In genomic region chr14:67738740-67739504, GRCh38 we compare ENCODE assay signal across 10 cellular contexts. TPM values are rescaled to one million over a fixed set of nuclear protein-coding genes. Genes with fewer than 3 reads are reported as not detected.
A peak's percentile ranks its signal among the peaks of the same experiment; 100 is the strongest.
DNase-seq lines count a peak whose midpoint lies in the region; TF ChIP-seq lines count a peak whose summit lies in the region.
"Had no signal": no experiment of that assay in that cellular context is flagged by ENCODE, and none has a peak within 500 bp of the region (broad histone marks: within the 10 kb centered on the region; RNA-seq: fewer than 3 reads in every experiment).

No MANE protein-coding gene starts in this region.

- WGBS in SK-N-SH (ENCODE audit: low lambda C conversion rate) = 36% methylated on average over 12 of the region's 12 CpGs
- WGBS in thyroid gland, 2 donors = 79 to 81% methylated on average over 12 of the region's 12 CpGs

- H3K36me3 ChIP-seq in SK-N-SH (replicated peaks in 1 of 2; ENCODE audit: control insufficient read depth in 1 of 2, insufficient read depth in 2 of 2, low read length in 1 of 2) (no peaks in the 10 kb centered on the region), thyroid gland (no peaks in the 10 kb centered on the region)
- H3K36me3 ChIP-seq: upper lobe of left lung had no signal

- CTCF ChIA-PET in SK-N-SH (lab: Yijun Ruan, JAX) = interaction anchor here (1.0 to 1.3 kb wide), 2 partner anchors 10 to 212 kb away, joined by 4 to 5 read pairs; no protein-coding TSS in a partner anchor

- no peaks in the 10 kb centered on the region for H3K79me2 ChIP-seq in SK-N-SH (ENCODE audit: insufficient read depth)

- no peak overlapping the region for H3K27ac Mint-ChIP-seq in activated T-helper 2 cell treated with anti-CD3 and anti-CD28 coated beads, Interferon-gamma antibody, Interleukin-2, Interleukin-4, amounts not matched to agents 10 μg/mL and 5 μg/mL and 100 μg/mL, durations not matched to agents 14 hours and 24 hours and 36 hours

- no peak for TF ChIP-seq POLR2A in thyroid gland (IDR thresholded peaks at IDR 0.05)

- no peak overlapping the region for H3K9ac ChIP-seq in SK-N-SH

- no peaks in the 10 kb centered on the region; a peak in 1 of 4 replicates for H3K4me1 ChIP-seq in SK-N-SH (ENCODE audit: control insufficient read depth in 1 of 2, insufficient read depth in 2 of 2, low read depth in 1 of 2, low read length in 1 of 2)
- peaks cover 3 to 7% of the 10 kb centered on the region in 2 donors for H3K4me1 ChIP-seq in thyroid gland

- H3K36me3 Mint-ChIP-seq in activated T-helper 2 cell treated with anti-CD3 and anti-CD28 coated beads, Interferon-gamma antibody, Interleukin-2, Interleukin-4, amounts not matched to agents 10 μg/mL and 5 μg/mL and 100 μg/mL, durations not matched to agents 14 hours and 24 hours and 36 hours (ENCODE audit: low read depth) = no peaks in the 10 kb centered on the region

- H3K27ac ChIP-seq in SK-N-SH (ENCODE audit: low read depth in 2 of 2, low read length in 1 of 2) = 0 out of 4 replicates have a peak overlapping the region, but pooled peaks of 1 of the 2 experiments have one; percentile 13
- no peak overlapping the region for H3K27ac ChIP-seq in thyroid gland
- H3K27ac ChIP-seq in substantia nigra (ENCODE audit: low read depth, low read length, poor library complexity, severe bottlenecking) = no peak overlapping the region
- H3K27ac ChIP-seq: upper lobe of left lung had no signal

- no peak overlapping the region for H2AFZ ChIP-seq in SK-N-SH (ENCODE audit: low read depth)

- TF ChIP-seq EP300 in SK-N-SH (IDR thresholded peaks at IDR 0.05; ENCODE audit: borderline replicate concordance in 1 of 2, low read depth in 1 of 2, low read length in 1 of 2) = no peak

- no peaks in the 10 kb centered on the region for H3F3A ChIP-seq in SK-N-SH (replicated peaks; ENCODE audit: insufficient read depth)

- no peak for TF ChIP-seq RAD21 in SK-N-SH (IDR thresholded peaks at IDR 0.05; ENCODE audit: low read length)

- no peaks in the 10 kb centered on the region for H3K9me3 ChIP-seq in SK-N-SH
- H3K9me3 ChIP-seq in thyroid gland = no peaks in the 10 kb centered on the region
- H3K9me3 ChIP-seq: upper lobe of left lung had no signal

- DNase-seq in SIG-M5 treated with dmso at 0.1 percent for 504 hours (lab: John Stamatoyannopoulos, UW; ENCODE audit: unreplicated experiment) (peak; percentile 37), SIG-M5 (lab: John Stamatoyannopoulos, UW) (no peak), SK-N-SH (no peak), head of caudate nucleus (peak; percentile 20 to 88 (median 60)), thyroid gland (peak; percentile 13 to 17), posterior cingulate gyrus (no peak), substantia nigra (lab: John Stamatoyannopoulos, UW) (no peak)
- no peak for DNase-seq in activated T-helper 2 cell treated with anti-CD3 and anti-CD28 coated beads, Interferon-gamma antibody, Interleukin-2, Interleukin-4, amounts not matched to agents 10 μg/mL and 5 μg/mL and 100 μg/mL, durations not matched to agents 14 hours and 24 hours and 36 hours (ENCODE audit: low spot score)
- DNase-seq: DMS79 treated with DMSO at 0.1 percent for 48 hours had no signal

- no peak overlapping the region for H3K4me2 ChIP-seq in SK-N-SH

- H3K4me3 ChIP-seq in SK-N-SH (ENCODE audit: low read depth in 2 of 2, low read length in 1 of 2) (no peak overlapping the region), thyroid gland (replicated peaks in 1 of 3) (no peak overlapping the region)
- H3K4me3 ChIP-seq: upper lobe of left lung had no signal

- H3K27me3 Mint-ChIP-seq in activated T-helper 2 cell treated with anti-CD3 and anti-CD28 coated beads, Interferon-gamma antibody, Interleukin-2, Interleukin-4, amounts not matched to agents 10 μg/mL and 5 μg/mL and 100 μg/mL, durations not matched to agents 14 hours and 24 hours and 36 hours (ENCODE audit: low read depth) = peaks cover 4% of the 10 kb centered on the region

- H4K20me1 ChIP-seq in SK-N-SH (ENCODE audit: insufficient read depth) = no peaks in the 10 kb centered on the region

- H3K4me3 Mint-ChIP-seq in activated T-helper 2 cell treated with anti-CD3 and anti-CD28 coated beads, Interferon-gamma antibody, Interleukin-2, Interleukin-4, amounts not matched to agents 10 μg/mL and 5 μg/mL and 100 μg/mL, durations not matched to agents 14 hours and 24 hours and 36 hours (ENCODE audit: low read depth) = no peak overlapping the region

- no peaks in the 10 kb centered on the region for H3K9me2 ChIP-seq in SK-N-SH

- no peaks in the 10 kb centered on the region for H3K9me3 Mint-ChIP-seq in activated T-helper 2 cell treated with anti-CD3 and anti-CD28 coated beads, Interferon-gamma antibody, Interleukin-2, Interleukin-4, amounts not matched to agents 10 μg/mL and 5 μg/mL and 100 μg/mL, durations not matched to agents 14 hours and 24 hours and 36 hours

- POLR2A ChIA-PET in SK-N-SH (lab: Yijun Ruan, JAX) = no interaction called here

- H3K27me3 ChIP-seq in SK-N-SH (ENCODE audit: insufficient read depth) = no peaks in the 10 kb centered on the region
- no peaks in the 10 kb centered on the region for H3K27me3 ChIP-seq in thyroid gland
- H3K27me3 ChIP-seq: upper lobe of left lung had no signal

- intact Hi-C loops in head of caudate nucleus (cut with DNase I) (no loop called here), thyroid gland (cut with DNase I) (no loop called here), posterior cingulate gyrus (cut with DNase I) (no loop called here)
- intact Hi-C loops in activated T-helper 2 cell treated with anti-CD3 and anti-CD28 coated beads, Interferon-gamma antibody, Interleukin-2, Interleukin-4, amounts not matched to agents 10 μg/mL and 5 μg/mL and 100 μg/mL, durations not matched to agents 14 hours and 24 hours and 36 hours (cut with micrococcal nuclease) = no loop called here

- TF ChIP-seq CTCF in SK-N-SH (IDR thresholded peaks at IDR 0.05) (no peak), thyroid gland (IDR thresholded peaks at IDR 0.05) (no peak)

- no peaks in the 10 kb centered on the region for H3K4me1 Mint-ChIP-seq in activated T-helper 2 cell treated with anti-CD3 and anti-CD28 coated beads, Interferon-gamma antibody, Interleukin-2, Interleukin-4, amounts not matched to agents 10 μg/mL and 5 μg/mL and 100 μg/mL, durations not matched to agents 14 hours and 24 hours and 36 hours (ENCODE audit: low read depth)

TF ChIP-seq in SK-N-SH, 30 proteins besides CTCF, POLR2A, EP300 and RAD21 (continues in another document):
- TF ChIP-seq YY1 (IDR thresholded peaks at IDR 0.05; ENCODE audit: low read depth) (no peak), RCOR1 (IDR thresholded peaks at IDR 0.05; ENCODE audit: low read length) (no peak), TAF1 (IDR thresholded peaks at IDR 0.05; ENCODE audit: borderline replicate concordance, low read depth, low read length) (no peak), MEF2A (IDR thresholded peaks at IDR 0.05; ENCODE audit: borderline replicate concordance, low read depth) (no peak), USF2 (IDR thresholded peaks at IDR 0.05; ENCODE audit: borderline replicate concordance, low read depth, low read length) (no peak), GABPA (IDR thresholded peaks at IDR 0.05; ENCODE audit: low read depth) (no peak), RXRA (IDR thresholded peaks at IDR 0.05; ENCODE audit: borderline replicate concordance, low read depth) (no peak), IRF3 (IDR thresholded peaks at IDR 0.05; ENCODE audit: low read depth, low read length) (no peak), ELF1 (IDR thresholded peaks at IDR 0.05) (no peak), TCF12 (IDR thresholded peaks at IDR 0.05) (peak; percentile 18; the same call in 1 of the 2 replicates), MAX (IDR thresholded peaks at IDR 0.05; ENCODE audit: low read depth) (peak; percentile 77), GATA2 (CRISPR knock-in tag; IDR thresholded peaks at IDR 0.05) (no peak), RFX5 (IDR thresholded peaks at IDR 0.05; ENCODE audit: low read length) (no peak), CHD2 (IDR thresholded peaks at IDR 0.05; ENCODE audit: low read length, partially characterized antibody) (no peak)

RNA-seq across cellular contexts. Expression of gene RDH12, which starts 37.2 kb away (rescaled TPM):
- not detected in 2 replicates for polyA plus RNA-seq in SK-N-SH (2012; rRNA removed)
- not detected in 2 replicates for polyA plus RNA-seq in SK-N-SH (2012; cell fraction: cytosol; rRNA removed)
- polyA plus RNA-seq in SK-N-SH (2012; cell fraction: nucleus; rRNA removed) = 0.04 TPM in 1 of 2 replicates, not detected in the other
- 1 to 10 TPM in 1 of 4 donors, under 1 TPM in 2, not detected in 1; 0.22 to 2.9 (median 0.92) TPM for total RNA-seq in thyroid gland
- total RNA-seq in activated T-helper 2 cell treated with anti-CD3 and anti-CD28 coated beads, Interferon-gamma antibody, Interleukin-2, Interleukin-4, amounts not matched to agents 10 μg/mL and 5 μg/mL and 100 μg/mL, durations not matched to agents 14 hours and 24 hours and 36 hours = not detected in 2 replicates

RNA-seq across cellular contexts. Expression of gene RDH11, which starts 43.4 kb away (rescaled TPM):
- polyA plus RNA-seq in SK-N-SH (2012; rRNA removed) = 44.7 and 65.8 TPM in 2 replicates
- polyA plus RNA-seq in SK-N-SH (2012; cell fraction: cytosol; rRNA removed) = 46.2 and 50.9 TPM in 2 replicates
- polyA plus RNA-seq in SK-N-SH (2012; cell fraction: nucleus; rRNA removed) = 84.6 and 101 TPM in 2 replicates
- total RNA-seq in thyroid gland = 100 to 1,000 TPM in 3 of 4 donors, 10 to 100 TPM in 1; 72.2 to 158 (median 112) TPM
- total RNA-seq in activated T-helper 2 cell treated with anti-CD3 and anti-CD28 coated beads, Interferon-gamma antibody, Interleukin-2, Interleukin-4, amounts not matched to agents 10 μg/mL and 5 μg/mL and 100 μg/mL, durations not matched to agents 14 hours and 24 hours and 36 hours = 78.4 and 82.9 TPM in 2 replicates

Comparison
In these comparisons a context has a peak if more than half of its experiments do, and no peak if none do; other contexts are left out.
1. DNase-seq: peak in SIG-M5 treated with dmso at 0.1 percent for 504 hours (single experiment), head of caudate nucleus (42 of 42) and thyroid gland (2 of 2); none in SIG-M5 (single experiment), SK-N-SH (single experiment), posterior cingulate gyrus (0 of 10), substantia nigra (0 of 49) and activated T-helper 2 cell treated with anti-CD3 and anti-CD28 coated beads, Interferon-gamma antibody, Interleukin-2, Interleukin-4, amounts not matched to agents 10 μg/mL and 5 μg/mL and 100 μg/mL, durations not matched to agents 14 hours and 24 hours and 36 hours (single experiment).